Comparison of ENCODE assay signal across 9 cellular contexts in the genomic region with DNA sequence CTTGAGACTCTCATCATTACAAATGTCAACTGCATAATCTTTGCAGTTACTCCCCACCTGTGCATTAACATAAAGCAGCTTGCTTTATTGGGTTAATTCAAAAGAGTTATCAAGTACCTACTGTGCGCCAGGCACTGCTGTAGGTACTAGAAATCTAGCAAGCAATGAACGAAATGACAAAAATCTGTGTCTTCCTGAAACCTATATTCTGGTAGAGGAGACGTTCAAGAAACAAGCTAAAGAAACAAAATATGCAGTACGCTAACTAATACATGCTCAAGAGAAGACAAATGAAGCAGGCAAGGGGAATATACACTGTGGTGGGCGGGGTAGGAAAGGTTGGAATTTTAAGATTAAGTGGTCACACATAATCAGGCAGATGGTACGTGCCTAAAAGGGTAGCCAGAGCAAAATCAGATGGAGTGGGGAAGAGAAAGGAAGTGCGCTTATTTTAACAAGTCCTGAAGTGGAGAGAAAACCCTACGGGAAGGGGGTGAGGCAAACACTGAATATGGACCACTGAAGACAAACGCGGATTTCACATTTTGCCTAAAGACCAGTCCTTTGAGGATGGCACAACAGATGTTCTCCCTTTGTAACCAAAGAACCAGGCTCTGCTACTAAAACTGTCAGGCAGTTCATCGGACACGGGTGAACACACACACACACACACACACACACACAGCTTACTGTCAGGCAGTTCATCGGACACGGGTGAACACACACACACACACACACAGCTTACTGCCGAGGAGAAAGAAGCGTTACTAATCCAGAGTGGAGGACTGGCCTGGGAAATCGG. TPM values are rescaled to one million over a fixed set of nuclear protein-coding genes. Genes with fewer than 3 reads are reported as not detected.
A peak's percentile ranks its signal among the peaks of the same experiment; 100 is the strongest.
DNase-seq lines count a peak whose midpoint lies in the region; ATAC-seq, FAIRE-seq and TF ChIP-seq lines count a peak whose summit lies in the region.
"Had no signal": no experiment of that assay in that cellular context is flagged by ENCODE, and none has a peak within 500 bp of the region (broad histone marks: within the 10 kb centered on the region; RNA-seq: fewer than 3 reads in every experiment).

No MANE protein-coding gene starts in this region.

- ATAC-seq in K562 (no peak), lower lobe of right lung (peak in 1 of 2 donors; percentile 26), GM19467 (IDR thresholded peaks at IDR 0.05; ENCODE audit: unreplicated experiment) (no peak), HG03521 (IDR thresholded peaks at IDR 0.05; ENCODE audit: unreplicated experiment) (no peak), HG02678 (IDR thresholded peaks at IDR 0.05; ENCODE audit: unreplicated experiment) (no peak)

- H3K36me3 ChIP-seq in K562 (ENCODE audit: control insufficient read depth, insufficient read depth, low read length) (no peaks in the 10 kb centered on the region), lower lobe of right lung (no peaks in the 10 kb centered on the region)

- intact Hi-C loops in K562 (cut with micrococcal nuclease): no loop called here
- intact Hi-C loops in lower lobe of right lung (cut with DNase I): no loop called here

- peak; percentile 7 for DNase-seq in GM12891 (ENCODE audit: insufficient read length, low spot score)
- DNase-seq in NCI-H1105 treated with DMSO at 0.1 percent for 48 hours (lab: John Stamatoyannopoulos, UW): peak; percentile 27
- no peak for DNase-seq in K562 (ENCODE audit: extremely low read depth in 1 of 4, low spot score in 3 of 4)
- no peak for DNase-seq in lower lobe of right lung
- no peak for DNase-seq in NCI-H446 treated with DMSO at 0.1 percent for 48 hours (lab: John Stamatoyannopoulos, UW)

- H3K9ac ChIP-seq in K562 (ENCODE audit: insufficient read depth in 1 of 2, low read depth in 2 of 2, low read length in 2 of 2): no peak overlapping the region
- H3K9ac ChIP-seq: KMS-11 had no signal

- H3K27ac ChIP-seq in K562 (ENCODE audit: extremely low read depth, low read depth, low read length) (no peak overlapping the region), lower lobe of right lung (no peak overlapping the region)
- H3K27ac ChIP-seq: KMS-11 had no signal

- peak overlapping the region; percentile 5; the same call in 1 of the 2 replicates for H2AFZ ChIP-seq in K562 (ENCODE audit: low read depth, low read length)

- WGBS in K562 (ENCODE audit: insufficient coverage, low coverage, missing lambda C conversion rate): 34% methylated on average over 15 of the region's 17 CpGs

- H3K27me3 ChIP-seq in K562 (ENCODE audit: control insufficient read depth in 2 of 2, insufficient read depth in 2 of 2, low read length in 2 of 2): peaks cover 28 to 33% of the 10 kb centered on the region in 2 experiments
- peaks cover 85% of the 10 kb centered on the region for H3K27me3 ChIP-seq in lower lobe of right lung (ENCODE audit: low read depth)

- H3K4me1 ChIP-seq in K562 (replicated peaks in 1 of 2; ENCODE audit: control insufficient read depth in 2 of 2, insufficient read depth in 2 of 2, low read length in 2 of 2): peaks cover 0 to 18% of the 10 kb centered on the region in 2 experiments; a peak in 2 of 5 replicates
- no peaks in the 10 kb centered on the region for H3K4me1 ChIP-seq in lower lobe of right lung

- H4K20me1 ChIP-seq in K562 (replicated peaks; ENCODE audit: control insufficient read depth, insufficient read depth, low read length): no peaks in the 10 kb centered on the region

- H3K4me3 ChIP-seq in K562 (no peak overlapping the region), lower lobe of right lung (peak overlapping the region; percentile 49)

- FAIRE-seq in GM12891 (lab: Jason Lieb, UNC): peak; percentile 91
- FAIRE-seq in K562 (lab: Jason Lieb, UNC): peak; percentile 78

- in situ Hi-C loops in K562 (cut with MboI): no loop called here

- TF ChIP-seq EP300 in K562 (IDR thresholded peaks at IDR 0.05; ENCODE audit: low read length): no peak

- no TSS peak for BruUV-seq in K562 (replicated peaks; lab: Mats Ljungman, UMichigan)

- 0 out of 2 replicates have a peak, but pooled peaks cover 2% of the 10 kb centered on the region for H3K9me3 ChIP-seq in K562 (replicated peaks; ENCODE audit: control insufficient read depth, insufficient read depth, low read depth, low read length)
- H3K9me3 ChIP-seq in lower lobe of right lung: no peaks in the 10 kb centered on the region

- TF ChIP-seq POLR2A in GM12891 (IDR thresholded peaks at IDR 0.05; ENCODE audit: low read depth, low read length) (no peak), K562 (conservative IDR thresholded peaks at IDR 0.05) (no peak)

- H3K4me2 ChIP-seq in K562 (ENCODE audit: insufficient read depth, low read length): no peak overlapping the region
- H3K4me2 ChIP-seq: KMS-11 had no signal

- CTCF ChIA-PET in K562 (lab: Yijun Ruan, JAX; ENCODE audit: low intra/inter-chr PET ratio): no interaction called here

- no peaks in the 10 kb centered on the region for H3K79me2 ChIP-seq in K562 (ENCODE audit: control insufficient read depth, insufficient read depth, low read length)

- TF ChIP-seq RAD21 in K562 (CRISPR knock-in tag; conservative IDR thresholded peaks at IDR 0.05 in 1 of 2, IDR thresholded peaks at IDR 0.05 in 1 of 2): no peak

- POLR2A ChIA-PET in K562 (lab: Yijun Ruan, JAX): interaction anchor here (0.7 to 1.1 kb wide), 3 partner anchors 10 to 495 kb away, joined by 3 to 4 read pairs (median 3); no protein-coding TSS in a partner anchor

- TF ChIP-seq CTCF in K562 (IDR thresholded peaks at IDR 0.05 in 2 of 3, conservative IDR thresholded peaks at IDR 0.05 in 1 of 3; ENCODE audit: insufficient read depth in 2 of 3, low read depth in 1 of 3, low read length in 3 of 3): no peak
- TF ChIP-seq CTCF in lower lobe of right lung (IDR thresholded peaks at IDR 0.05): no peak

- H3K9me1 ChIP-seq in K562 (ENCODE audit: control insufficient read depth, insufficient read depth, low read length): no peaks in the 10 kb centered on the region

TF ChIP-seq in GM12891, 5 proteins besides CTCF, POLR2A, EP300 and RAD21:
- peak; percentile 58 for TF ChIP-seq PAX5 (IDR thresholded peaks at IDR 0.05; ENCODE audit: insufficient read depth, low read length, severe bottlenecking)
- TF ChIP-seq POLR2AphosphoS5 (IDR thresholded peaks at IDR 0.05; ENCODE audit: low read depth, low read length): no peak

TF ChIP-seq in K562, 482 proteins besides CTCF, POLR2A, EP300 and RAD21 (continues in another document):
- TF ChIP-seq GABPB2 (CRISPR knock-in tag; conservative IDR thresholded peaks at IDR 0.05) (no peak), BRCA1 (IDR thresholded peaks at IDR 0.05) (no peak), BRCA1 (CRISPR knock-in tag; IDR thresholded peaks at IDR 0.05) (no peak), NR2C2 (CRISPR knock-in tag; IDR thresholded peaks at IDR 0.05) (no peak), NR2C2 (tag; IDR thresholded peaks at IDR 0.05) (no peak), ELF2 (CRISPR knock-in tag; IDR thresholded peaks at IDR 0.05) (no peak), GABPA (tag; conservative IDR thresholded peaks at IDR 0.05; ENCODE audit: low read depth) (no peak), ATF1 (CRISPR knock-in tag; IDR thresholded peaks at IDR 0.05) (no peak), ATF1 (tag; IDR thresholded peaks at IDR 0.05) (no peak), MTF1 (CRISPR knock-in tag; IDR thresholded peaks at IDR 0.05; ENCODE audit: borderline replicate concordance) (no peak), ZSCAN29 (IDR thresholded peaks at IDR 0.05) (no peak)

RNA-seq across cellular contexts. Expression of a gene that starts 1.2 kb away (rescaled TPM):
- polyA plus RNA-seq in GM12891 (2012; ENCODE audit: low read depth, missing spikeins): not detected
- 0.09 and 0.23 TPM in 2 replicates for total RNA-seq in K562 (2011; cell fraction: chromatin; rRNA removed; ENCODE audit: low replicate concordance)
- 0.13 and 0.17 TPM in 2 replicates for total RNA-seq in K562 (2011; cell fraction: nucleolus; rRNA removed)
- 0.22 and 0.76 TPM in 2 replicates for total RNA-seq in K562 (2011; cell fraction: nucleoplasm; rRNA removed)
- total RNA-seq in K562 (2014; rRNA removed): 0.05 and 0.33 TPM in 2 replicates
- 0.36 and 0.48 TPM in 2 replicates for total RNA-seq in K562 (2014; rRNA removed; fragmentation: Illumina TruSeq; extraction: Trizol)
- 0.30 and 0.47 TPM in 2 replicates for total RNA-seq in K562 (2015; rRNA removed; fragmentation: Illumina TruSeq; extraction: Trizol)
- 0.29 and 0.31 TPM in 2 replicates for total RNA-seq in K562 (2021)
- 0.35 and 0.96 TPM in 2 replicates for polyA plus RNA-seq in K562 (2011; rRNA removed)
- 0.15 and 0.31 TPM in 2 replicates for polyA plus RNA-seq in K562 (2011; cell fraction: cytosol; rRNA removed)
- polyA plus RNA-seq in K562 (2011; cell fraction: nucleus; rRNA removed): 0.07 and 0.21 TPM in 2 replicates
- 0.57 and 0.64 TPM in 2 replicates for polyA plus RNA-seq in K562 (2012)
- 0.35 and 0.56 TPM in 2 replicates for polyA plus RNA-seq in K562 (2014; fragmentation: Illumina TruSeq; extraction: Trizol)
- polyA plus RNA-seq in K562 (2014; fragmentation: Nextera tagmentation; extraction: Ambion mirVana): under 1 TPM; 0.14 to 0.20 TPM
- polyA plus RNA-seq in K562 (2014; rRNA removed): 0.17 and 0.23 TPM in 2 replicates
- polyA minus RNA-seq in K562 (2011; rRNA and poly(A)+ RNA removed): 0.39 and 1.0 TPM in 2 replicates
- polyA minus RNA-seq in K562 (2011; cell fraction: cytosol; rRNA and poly(A)+ RNA removed): 0.27 and 0.29 TPM in 2 replicates
- polyA minus RNA-seq in K562 (2011; cell fraction: nucleus; rRNA and poly(A)+ RNA removed): 0.27 TPM in 1 of 2 replicates, not detected in the other
- total RNA-seq in lower lobe of right lung: 0.21 TPM

RNA-seq across cellular contexts. Expression of a gene that starts 50.7 kb away (rescaled TPM):
- polyA plus RNA-seq in GM12891 (2012; ENCODE audit: low read depth, missing spikeins): 2.8 TPM
- total RNA-seq in K562 (2011; cell fraction: chromatin; rRNA removed; ENCODE audit: low replicate concordance): 4.2 and 16.1 TPM in 2 replicates
- total RNA-seq in K562 (2011; cell fraction: nucleolus; rRNA removed): 2.2 and 3.4 TPM in 2 replicates
- total RNA-seq in K562 (2011; cell fraction: nucleoplasm; rRNA removed): 9.5 and 15.3 TPM in 2 replicates
- 10.1 and 11.7 TPM in 2 replicates for total RNA-seq in K562 (2014; rRNA removed)
- total RNA-seq in K562 (2014; rRNA removed; fragmentation: Illumina TruSeq; extraction: Trizol): 21.5 and 23.7 TPM in 2 replicates
- 12.1 and 13.0 TPM in 2 replicates for total RNA-seq in K562 (2015; rRNA removed; fragmentation: Illumina TruSeq; extraction: Trizol)
- total RNA-seq in K562 (2021): 23.0 and 24.8 TPM in 2 replicates
- polyA plus RNA-seq in K562 (2011; rRNA removed): 7.1 and 8.9 TPM in 2 replicates
- 1.7 and 3.4 TPM in 2 replicates for polyA plus RNA-seq in K562 (2011; cell fraction: cytosol; rRNA removed)
- polyA plus RNA-seq in K562 (2011; cell fraction: nucleus; rRNA removed): 2.4 and 3.3 TPM in 2 replicates
- polyA plus RNA-seq in K562 (2012): 12.6 and 15.8 TPM in 2 replicates
- 14.5 and 15.2 TPM in 2 replicates for polyA plus RNA-seq in K562 (2014; fragmentation: Illumina TruSeq; extraction: Trizol)
- 1 to 10 TPM; 5.5 to 7.2 TPM for polyA plus RNA-seq in K562 (2014; fragmentation: Nextera tagmentation; extraction: Ambion mirVana)
- 7.7 and 8.7 TPM in 2 replicates for polyA plus RNA-seq in K562 (2014; rRNA removed)
- 13.3 and 17.7 TPM in 2 replicates for polyA minus RNA-seq in K562 (2011; rRNA and poly(A)+ RNA removed)
- polyA minus RNA-seq in K562 (2011; cell fraction: cytosol; rRNA and poly(A)+ RNA removed): 7.8 and 8.5 TPM in 2 replicates
- 2.8 and 5.9 TPM in 2 replicates for polyA minus RNA-seq in K562 (2011; cell fraction: nucleus; rRNA and poly(A)+ RNA removed)
- 7.9 TPM for total RNA-seq in lower lobe of right lung

Comparison
In these comparisons a context has a peak if more than half of its experiments do, and no peak if none do; other contexts are left out.
1. DNase-seq: peak in GM12891 (single experiment) and NCI-H1105 treated with DMSO at 0.1 percent for 48 hours (single experiment); none in K562 (0 of 4), lower lobe of right lung (single experiment) and NCI-H446 treated with DMSO at 0.1 percent for 48 hours (single experiment).